23 cellular contexts compared by ENCODE assay signal in the genomic region with DNA sequence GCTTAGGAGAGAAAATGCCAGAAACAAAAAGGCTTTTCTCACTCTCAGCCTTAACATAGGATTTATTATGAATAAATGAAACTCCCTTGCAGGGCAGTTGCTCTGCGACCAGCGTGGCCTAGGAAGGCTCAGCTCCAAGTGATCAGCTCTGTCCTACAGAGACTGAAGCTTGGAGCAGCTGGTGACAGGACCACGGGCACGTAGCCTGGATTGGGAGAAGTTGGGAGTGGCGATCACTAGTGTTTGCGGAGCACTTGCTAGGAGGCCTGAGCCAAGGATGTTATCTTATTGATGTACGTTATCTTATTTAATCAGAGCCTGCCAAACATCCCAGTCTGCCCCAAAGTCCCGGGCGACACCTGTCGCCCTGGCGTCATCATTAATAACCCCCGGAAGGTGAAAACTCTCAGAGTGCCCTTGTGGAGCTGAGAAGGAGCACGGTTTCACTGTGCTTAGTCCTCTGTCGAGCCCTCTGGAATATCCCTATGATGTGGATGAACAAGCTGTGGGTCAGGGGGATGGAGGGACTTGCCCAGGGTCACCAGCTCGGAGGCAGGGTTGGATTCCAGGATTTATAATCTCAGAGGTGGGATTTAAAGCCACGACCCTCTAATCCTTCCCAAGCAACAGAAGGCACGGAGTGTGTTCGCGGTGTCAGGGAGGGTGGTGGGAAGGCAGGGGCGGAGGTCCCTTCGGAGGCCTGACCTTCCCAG. TPM values are rescaled to one million over a fixed set of nuclear protein-coding genes. Genes with fewer than 3 reads are reported as not detected.
DNase-seq lines count a peak whose midpoint lies in the region; ATAC-seq and TF ChIP-seq lines count a peak whose summit lies in the region.
"Had no signal": no experiment of that assay in that cellular context is flagged by ENCODE, and none has a peak within 500 bp of the region (broad histone marks: within the 10 kb centered on the region; RNA-seq: fewer than 3 reads in every experiment).

No MANE protein-coding gene starts in this region.

- peaks cover 20% of the 10 kb centered on the region for H3K9me3 Mint-ChIP-seq in Caco-2 (ENCODE audit: unreplicated experiment)
- no peaks in the 10 kb centered on the region for H3K9me3 Mint-ChIP-seq in activated CD8-positive, alpha-beta T cell treated with anti-CD3 and anti-CD28 coated beads, Interleukin-2, amount 10 ng/mL, durations not matched to agents 7 days and 5 days (ENCODE audit: insufficient read depth)

- no peak overlapping the region for H3K4me3 ChIP-seq in Caco-2 (ENCODE audit: low read depth, low read length)
- H3K4me3 ChIP-seq in PC-3 (ENCODE audit: low read length): no peak overlapping the region
- no peak overlapping the region for H3K4me3 ChIP-seq in left ventricle myocardium inferior
- H3K4me3 ChIP-seq in osteoblast (ENCODE audit: insufficient read depth, low read length): no peak overlapping the region
- H3K4me3 ChIP-seq in ovary: no peak overlapping the region

- peaks cover 47% of the 10 kb centered on the region for H3K4me1 ChIP-seq in Caco-2
- H3K4me1 ChIP-seq in PC-3 (ENCODE audit: insufficient read depth, low read length): peaks cover 15% of the 10 kb centered on the region
- H3K4me1 ChIP-seq in left ventricle myocardium inferior: peaks cover 23% of the 10 kb centered on the region
- no peaks in the 10 kb centered on the region for H3K4me1 ChIP-seq in osteoblast (ENCODE audit: insufficient read depth, low read length)
- H3K4me1 ChIP-seq in ovary (ENCODE audit: insufficient read depth): no peaks in the 10 kb centered on the region

- peak overlapping the region; percentile 42 for H3K4me3 Mint-ChIP-seq in Caco-2 (ENCODE audit: unreplicated experiment)
- H3K4me3 Mint-ChIP-seq in activated CD8-positive, alpha-beta T cell treated with anti-CD3 and anti-CD28 coated beads, Interleukin-2, amount 10 ng/mL, durations not matched to agents 7 days and 5 days: no peak overlapping the region
- H3K4me3 Mint-ChIP-seq: effector memory CD8-positive, alpha-beta T cell; neural crest cell had no signal

- DNase-seq in Caco-2 (peak; percentile 71 to 84), PC-3 (no peak), left ventricle myocardium inferior (no peak), osteoblast (ENCODE audit: insufficient read length, low spot score, missing footprints) (peak; percentile 72), medulla oblongata (ENCODE audit: extremely low spot score) (no peak), sciatic nerve (ENCODE audit: low spot score) (no peak), ovary (no peak)
- DNase-seq in activated CD8-positive, alpha-beta T cell treated with anti-CD3 and anti-CD28 coated beads, Interleukin-2, amount 10 ng/mL, durations not matched to agents 7 days and 5 days: no peak
- DNase-seq: activated CD4-positive, alpha-beta T cell treated with anti-CD3 and anti-CD28 coated beads for 48 hours; activated naive CD4-positive, alpha-beta T cell treated with Interleukin-2 at 50 U/mL for 16 hours; activated T-cell treated with anti-CD3 and anti-CD28 coated beads for 4 hours; cerebellar nuclear complex; effector memory CD8-positive, alpha-beta T cell; glutamatergic neuron; mesendoderm; NCI-H2081 treated with DMSO at 0.1 percent for 48 hours; NCI-H69; retina; stimulated activated naive CD8-positive, alpha-beta T cell treated with anti-CD3 and anti-CD28 coated beads, Interleukin-15, Interleukin-2, amounts not matched to agents 100 U/mL and 50 U/mL, for 24 hours; trophoblast cell had no signal

- no peak for TF ChIP-seq EP300 in ovary (IDR thresholded peaks at IDR 0.05)

- WGBS in ovary, 3 donors: 75 to 81% (median 75%) methylated on average over 21 of the region's 21 CpGs

- CTCF ChIA-PET in Caco-2 (lab: Charles Lee): interaction anchor here (0.6 to 4.7 kb wide), 9 partner anchors 8 to 328 kb away, joined by 3 to 30 read pairs (median 5); no protein-coding TSS in a partner anchor
- CTCF ChIA-PET in PC-3 (lab: Charles Lee): interaction anchor here (0.6 to 1.6 kb wide), 3 partner anchors 13 to 221 kb away, joined by 3 to 13 read pairs (median 5); no protein-coding TSS in a partner anchor
- CTCF ChIA-PET in activated CD8-positive, alpha-beta T cell treated with anti-CD3 and anti-CD28 coated beads, Interleukin-2, amount 10 ng/mL, durations not matched to agents 7 days and 5 days (lab: Charles Lee): no interaction called here

- intact Hi-C loops in Caco-2 (cut with micrococcal nuclease; ENCODE audit: unreplicated experiment): no loop called here
- intact Hi-C loops in PC-3 (cut with micrococcal nuclease): no loop called here
- intact Hi-C loops in left ventricle myocardium inferior (cut with micrococcal nuclease): no loop called here
- intact Hi-C loops in sciatic nerve (cut with DNase I): loop anchor here (2.0 kb wide), 1 partner anchor 76 kb away; no protein-coding TSS in a partner anchor
- intact Hi-C loops in ovary (cut with DNase I): no loop called here

- H3K27me3 ChIP-seq in Caco-2 (replicated peaks; ENCODE audit: control insufficient read depth, insufficient read depth, low read length): no peaks in the 10 kb centered on the region
- no peaks in the 10 kb centered on the region for H3K27me3 ChIP-seq in PC-3 (ENCODE audit: low read length)
- H3K27me3 ChIP-seq in left ventricle myocardium inferior (ENCODE audit: low read depth): no peaks in the 10 kb centered on the region
- H3K27me3 ChIP-seq in osteoblast (ENCODE audit: insufficient read depth, low read length): peaks cover 30% of the 10 kb centered on the region
- no peaks in the 10 kb centered on the region for H3K27me3 ChIP-seq in ovary

- H3F3A ChIP-seq in PC-3 (ENCODE audit: low read length, unreplicated experiment): no peaks in the 10 kb centered on the region

- BruUV-seq in Caco-2 (replicated peaks; lab: Mats Ljungman, UMichigan) (no TSS peak), PC-3 (replicated peaks; lab: Mats Ljungman, UMichigan) (TSS peak; percentile 92)

- H3K27ac ChIP-seq in PC-3 (ENCODE audit: low read length) (no peak overlapping the region), left ventricle myocardium inferior (replicated peaks) (peak overlapping the region; percentile 87), osteoblast (ENCODE audit: low read depth, low read length) (no peak overlapping the region), ovary (no peak overlapping the region)
- H3K27ac ChIP-seq: KMS-11 had no signal

- peak overlapping the region; percentile 59 for H3K4me2 ChIP-seq in PC-3 (ENCODE audit: low read length)
- H3K4me2 ChIP-seq in osteoblast (ENCODE audit: insufficient read depth, low read length): no peak overlapping the region
- H3K4me2 ChIP-seq: KMS-11 had no signal

- no peak for TF ChIP-seq POLR2A in ovary (IDR thresholded peaks at IDR 0.05)

- TF ChIP-seq CTCF in Caco-2 (IDR thresholded peaks at IDR 0.05; ENCODE audit: insufficient read depth in 1 of 2, low read depth in 1 of 2, low read length in 1 of 2, severe bottlenecking in 1 of 2, unreplicated experiment in 1 of 2): no peak
- no peak for TF ChIP-seq CTCF in PC-3 (conservative IDR thresholded peaks at IDR 0.05; ENCODE audit: low read depth, low read length)
- no peak for TF ChIP-seq CTCF in left ventricle myocardium inferior (IDR thresholded peaks at IDR 0.05; ENCODE audit: borderline replicate concordance)
- no peak for TF ChIP-seq CTCF in osteoblast (IDR thresholded peaks at IDR 0.05; ENCODE audit: extremely low read depth, low read depth, low read length)
- no peak for TF ChIP-seq CTCF in ovary (IDR thresholded peaks at IDR 0.05)

- H3K9me3 ChIP-seq in Caco-2 (peaks cover 4% of the 10 kb centered on the region; the same call in 1 of the 2 replicates), PC-3 (ENCODE audit: low read length) (no peaks in the 10 kb centered on the region), left ventricle myocardium inferior (replicated peaks) (peaks cover 9% of the 10 kb centered on the region), osteoblast (ENCODE audit: low read depth, low read length) (no peaks in the 10 kb centered on the region), ovary (no peaks in the 10 kb centered on the region)

- H4K20me1 ChIP-seq in PC-3 (ENCODE audit: low read length): no peaks in the 10 kb centered on the region
- H4K20me1 ChIP-seq in osteoblast (ENCODE audit: insufficient read depth, low read length): no peaks in the 10 kb centered on the region

- ATAC-seq in PC-3 (no peak), sciatic nerve (no peak)
- ATAC-seq in activated CD8-positive, alpha-beta T cell treated with anti-CD3 and anti-CD28 coated beads, Interleukin-2, amount 10 ng/mL, durations not matched to agents 7 days and 5 days: no peak
- ATAC-seq: effector memory CD8-positive, alpha-beta T cell; stimulated activated naive CD8-positive, alpha-beta T cell treated with anti-CD3 and anti-CD28 coated beads, Interleukin-15, Interleukin-2, amounts not matched to agents 100 U/mL and 50 U/mL, for 24 hours had no signal

- H3K27ac Mint-ChIP-seq in Caco-2 (ENCODE audit: unreplicated experiment): peak overlapping the region; percentile 61
- no peak overlapping the region for H3K27ac Mint-ChIP-seq in activated CD8-positive, alpha-beta T cell treated with anti-CD3 and anti-CD28 coated beads, Interleukin-2, amount 10 ng/mL, durations not matched to agents 7 days and 5 days
- H3K27ac Mint-ChIP-seq: effector memory CD8-positive, alpha-beta T cell had no signal

- H3K79me2 ChIP-seq in PC-3 (ENCODE audit: low read length) (no peaks in the 10 kb centered on the region), osteoblast (ENCODE audit: insufficient read depth, low read length) (no peaks in the 10 kb centered on the region)

- H3K9me2 ChIP-seq in PC-3 (replicated peaks; ENCODE audit: low read length): no peaks in the 10 kb centered on the region

- H3K9ac ChIP-seq in PC-3 (ENCODE audit: low read length): no peak overlapping the region
- H3K9ac ChIP-seq: KMS-11 had no signal

- POLR2A ChIA-PET in Caco-2 (lab: Charles Lee) (interaction anchor here (0.6 to 0.9 kb wide), 4 partner anchors 8 to 560 kb away, joined by 3 to 5 read pairs (median 4); partner anchors contain the start of gene LTO1), PC-3 (lab: Charles Lee; ENCODE audit: unreplicated experiment) (interaction anchor here (0.5 to 0.7 kb wide), 4 partner anchors 66 to 543 kb away, joined by 3 to 24 read pairs (median 9); partner anchors contain the start of gene TPCN2)
- POLR2A ChIA-PET in activated CD8-positive, alpha-beta T cell treated with anti-CD3 and anti-CD28 coated beads, Interleukin-2, amount 10 ng/mL, durations not matched to agents 7 days and 5 days (lab: Charles Lee): no interaction called here

- H3K27me3 Mint-ChIP-seq in Caco-2 (ENCODE audit: insufficient read depth, unreplicated experiment): no peaks in the 10 kb centered on the region
- H3K27me3 Mint-ChIP-seq in activated CD8-positive, alpha-beta T cell treated with anti-CD3 and anti-CD28 coated beads, Interleukin-2, amount 10 ng/mL, durations not matched to agents 7 days and 5 days (ENCODE audit: low read depth): no peaks in the 10 kb centered on the region

- H2AFZ ChIP-seq in PC-3 (ENCODE audit: low read length): peak overlapping the region; percentile 47; the same call in 1 of the 2 replicates
- no peak overlapping the region for H2AFZ ChIP-seq in osteoblast (ENCODE audit: low read length)

- no peaks in the 10 kb centered on the region for H3K36me3 Mint-ChIP-seq in Caco-2 (ENCODE audit: insufficient read depth, unreplicated experiment)
- H3K36me3 Mint-ChIP-seq in activated CD8-positive, alpha-beta T cell treated with anti-CD3 and anti-CD28 coated beads, Interleukin-2, amount 10 ng/mL, durations not matched to agents 7 days and 5 days (ENCODE audit: low read depth): no peaks in the 10 kb centered on the region

- H3K36me3 ChIP-seq in Caco-2 (ENCODE audit: control insufficient read depth, insufficient read depth, low read length) (no peaks in the 10 kb centered on the region; the same call in none of the 2 replicates), PC-3 (ENCODE audit: low read depth, low read length) (no peaks in the 10 kb centered on the region), left ventricle myocardium inferior (no peaks in the 10 kb centered on the region), osteoblast (ENCODE audit: insufficient read depth, low read length) (no peaks in the 10 kb centered on the region), ovary (no peaks in the 10 kb centered on the region)

- peaks cover 34% of the 10 kb centered on the region for H3K4me1 Mint-ChIP-seq in Caco-2 (ENCODE audit: low read depth, unreplicated experiment)
- no peaks in the 10 kb centered on the region for H3K4me1 Mint-ChIP-seq in activated CD8-positive, alpha-beta T cell treated with anti-CD3 and anti-CD28 coated beads, Interleukin-2, amount 10 ng/mL, durations not matched to agents 7 days and 5 days (ENCODE audit: low read depth)
- H3K4me1 Mint-ChIP-seq: neural crest cell had no signal

RNA-seq across cellular contexts. Expression of gene SMIM38, which starts 40.8 kb away (rescaled TPM):
- 0.12 and 0.66 TPM in 2 replicates for total RNA-seq in Caco-2 (2022)
- total RNA-seq in PC-3 (2014; rRNA removed): 0.04 and 0.17 TPM in 2 replicates
- total RNA-seq in left ventricle myocardium inferior: not detected
- under 0.01 and 0.29 TPM in 2 replicates for total RNA-seq in osteoblast
- under 1 TPM in 1 of 2 experiments, not detected in 1; 0.18 TPM for total RNA-seq in activated CD8-positive, alpha-beta T cell treated with anti-CD3 and anti-CD28 coated beads, Interleukin-2, amount 10 ng/mL, durations not matched to agents 7 days and 5 days
- total RNA-seq in sciatic nerve: 2.2 TPM
- total RNA-seq in ovary: 1 to 10 TPM; 1.4 to 6.3 (median 3.1) TPM
- under 1 TPM; 0.43 to 0.65 TPM for polyA plus RNA-seq in ovary
- total RNA-seq: H4 had no signal

Comparison
In these comparisons a context has a peak if more than half of its experiments do, and no peak if none do; other contexts are left out.
1. DNase-seq: peak in Caco-2 (2 of 2) and osteoblast (single experiment); none in PC-3 (single experiment), left ventricle myocardium inferior (single experiment), medulla oblongata (single experiment), activated CD8-positive, alpha-beta T cell treated with anti-CD3 and anti-CD28 coated beads, Interleukin-2, amount 10 ng/mL, durations not matched to agents 7 days and 5 days (single experiment), sciatic nerve (single experiment) and ovary (0 of 5).